Comparison of ENCODE assay signal across 6 cellular contexts in the genomic region with DNA sequence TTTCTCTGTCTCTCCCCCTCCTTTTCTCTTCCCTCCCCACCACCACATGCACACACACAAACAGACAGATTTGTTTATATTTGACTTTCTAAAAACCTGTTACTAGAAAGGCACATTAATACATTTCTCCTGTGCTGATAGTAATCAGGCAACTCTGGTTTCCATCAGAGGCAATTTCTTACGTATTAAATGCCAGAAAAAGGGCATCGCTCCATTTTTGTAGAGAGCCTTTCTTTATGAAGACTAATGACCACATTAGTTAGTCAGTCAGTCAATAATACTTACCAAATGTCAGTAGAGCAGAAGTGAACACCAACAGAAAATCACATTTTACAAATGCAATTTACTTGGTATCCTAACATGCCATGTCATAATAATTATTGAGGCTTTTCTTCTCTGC. TPM values are rescaled to one million over a fixed set of nuclear protein-coding genes. Genes with fewer than 3 reads are reported as not detected.
DNase-seq lines count a peak whose midpoint lies in the region; ATAC-seq and TF ChIP-seq lines count a peak whose summit lies in the region.
"Not testable (repeated sequence)": the region's sequence is repeated elsewhere in the genome, so short reads cannot be mapped to it uniquely, and the experiment has no call there.

No MANE protein-coding gene starts in this region.

- H3K27ac ChIP-seq in SK-N-SH (ENCODE audit: low read depth in 2 of 2, low read length in 1 of 2), result peak overlapping the region in 1 of 2 experiments; percentile 93; a peak in 2 of 4 replicates

- not testable (repeated sequence) for H3K27me3 ChIP-seq in BE2C; SK-N-SH (ENCODE audit: insufficient read depth)

- not testable (repeated sequence) for H3K4me2 ChIP-seq in SK-N-SH

- 23% methylated on average over 2 of the region's 2 CpGs for WGBS in SK-N-SH (ENCODE audit: low lambda C conversion rate)

- not testable (repeated sequence) for H3K9me2 ChIP-seq in SK-N-SH

- not testable (repeated sequence) for H3K4me3 Mint-ChIP-seq in T-helper 1 cell treated with Interleukin-12 subunit alpha and Interleukin-12 subunit beta and Interleukin-4 antibody, amounts not matched to agents 30 μg/mL and 1 μg/mL, for 36 hours; central memory CD8-positive, alpha-beta T cell

- H3K36me3 ChIP-seq in BE2C; SK-N-SH (replicated peaks in 1 of 2; ENCODE audit: control insufficient read depth in 1 of 2, insufficient read depth in 2 of 2, low read length in 1 of 2): not testable (repeated sequence)

- not testable (repeated sequence) for H4K20me1 ChIP-seq in SK-N-SH (ENCODE audit: insufficient read depth)

- TF ChIP-seq CTCF in BE2C (IDR thresholded peaks at IDR 0.05; ENCODE audit: low read depth, low read length); SK-N-SH (IDR thresholded peaks at IDR 0.05): not testable (repeated sequence)

- H3K4me3 ChIP-seq in BE2C (ENCODE audit: low read depth, low read length); SK-N-SH (ENCODE audit: low read depth in 2 of 2, low read length in 1 of 2): not testable (repeated sequence)

- not testable (repeated sequence) for H3K27me3 Mint-ChIP-seq in T-helper 1 cell treated with Interleukin-12 subunit alpha and Interleukin-12 subunit beta and Interleukin-4 antibody, amounts not matched to agents 30 μg/mL and 1 μg/mL, for 36 hours (ENCODE audit: low read depth); central memory CD8-positive, alpha-beta T cell

- not testable (repeated sequence) for H3F3A ChIP-seq in SK-N-SH (replicated peaks; ENCODE audit: insufficient read depth)

- POLR2A ChIA-PET in SK-N-SH (lab: Yijun Ruan, JAX), result interaction anchor here (1.8 kb wide), 1 partner anchor 14 kb away, joined by 12 read pairs; a partner anchor contains a TSS

- not testable (repeated sequence) for TF ChIP-seq RAD21 in SK-N-SH (IDR thresholded peaks at IDR 0.05; ENCODE audit: low read length)

- CTCF ChIA-PET in SK-N-SH (lab: Yijun Ruan, JAX), result interaction anchor here (0.8 to 2.1 kb wide), 2 partner anchors 14 to 101 kb away, joined by 4 to 9 read pairs; a partner anchor contains a TSS

- not testable (repeated sequence) for H3K4me1 Mint-ChIP-seq in T-helper 1 cell treated with Interleukin-12 subunit alpha and Interleukin-12 subunit beta and Interleukin-4 antibody, amounts not matched to agents 30 μg/mL and 1 μg/mL, for 36 hours (ENCODE audit: low read depth); central memory CD8-positive, alpha-beta T cell

- H3K27ac Mint-ChIP-seq in T-helper 1 cell treated with Interleukin-12 subunit alpha and Interleukin-12 subunit beta and Interleukin-4 antibody, amounts not matched to agents 30 μg/mL and 1 μg/mL, for 36 hours, result peak overlapping the region; percentile 36
- H3K27ac Mint-ChIP-seq in central memory CD8-positive, alpha-beta T cell (ENCODE audit: low read depth), result peak overlapping the region; percentile 55

- not testable (repeated sequence) for H3K36me3 Mint-ChIP-seq in T-helper 1 cell treated with Interleukin-12 subunit alpha and Interleukin-12 subunit beta and Interleukin-4 antibody, amounts not matched to agents 30 μg/mL and 1 μg/mL, for 36 hours (ENCODE audit: low read depth); central memory CD8-positive, alpha-beta T cell (ENCODE audit: insufficient read depth)

- H3K9me3 ChIP-seq in BE2C, SK-N-SH: not testable (repeated sequence)

- not testable (repeated sequence) for H2AFZ ChIP-seq in SK-N-SH (ENCODE audit: low read depth)

- DNase-seq in BE2C (peak; percentile 33), SK-N-DZ (ENCODE audit: low spot score) (peak; percentile 93)
- DNase-seq in SK-N-SH; central memory CD8-positive, alpha-beta T cell (ENCODE audit: low spot score in 2 of 2): not testable (repeated sequence)

- H3K9ac ChIP-seq in SK-N-SH, result not testable (repeated sequence)

- H3K9me3 Mint-ChIP-seq in T-helper 1 cell treated with Interleukin-12 subunit alpha and Interleukin-12 subunit beta and Interleukin-4 antibody, amounts not matched to agents 30 μg/mL and 1 μg/mL, for 36 hours; central memory CD8-positive, alpha-beta T cell: not testable (repeated sequence)

- ATAC-seq in SK-N-SH treated with all-trans-retinoic acid at 6 μM for 48 hours; central memory CD8-positive, alpha-beta T cell (replicated peaks; ENCODE audit: extremely low read depth, poor library complexity, severe bottlenecking): not testable (repeated sequence)

- peak in 1 of 2 experiments; percentile 84; a peak in 2 of 4 replicates for TF ChIP-seq EP300 in SK-N-SH (IDR thresholded peaks at IDR 0.05; ENCODE audit: borderline replicate concordance in 1 of 2, low read depth in 1 of 2, low read length in 1 of 2)

- not testable (repeated sequence) for H3K79me2 ChIP-seq in SK-N-SH (ENCODE audit: insufficient read depth)

- H3K4me1 ChIP-seq in BE2C, result peaks cover 11% of the 10 kb centered on the region
- H3K4me1 ChIP-seq in SK-N-SH (ENCODE audit: control insufficient read depth in 1 of 2, insufficient read depth in 2 of 2, low read depth in 1 of 2, low read length in 1 of 2), result not testable (repeated sequence)

TF ChIP-seq in SK-N-SH, 30 proteins besides CTCF, POLR2A, EP300 and RAD21:
- 0 out of 2 replicates have a peak, but pooled peaks have one; percentile 55 for TF ChIP-seq GATA2 (CRISPR knock-in tag; IDR thresholded peaks at IDR 0.05)
- peak; percentile 72; the same call in 1 of the 2 replicates for TF ChIP-seq RCOR1 (IDR thresholded peaks at IDR 0.05; ENCODE audit: low read length)
- peak; percentile 36; the same call in 1 of the 2 replicates for TF ChIP-seq TCF12 (IDR thresholded peaks at IDR 0.05)
- peak; percentile 57; the same call in 1 of the 2 replicates for TF ChIP-seq FOXJ3 (CRISPR knock-in tag; IDR thresholded peaks at IDR 0.05)
- TF ChIP-seq CHD2 (IDR thresholded peaks at IDR 0.05; ENCODE audit: low read length, partially characterized antibody), result peak; percentile 47

TF ChIP-seq in SK-N-SH treated with all-trans-retinoic acid at 6 μM for 48 hours, 23 proteins besides CTCF, POLR2A, EP300 and RAD21 (continues in another document):
- TF ChIP-seq, protein P1, sequence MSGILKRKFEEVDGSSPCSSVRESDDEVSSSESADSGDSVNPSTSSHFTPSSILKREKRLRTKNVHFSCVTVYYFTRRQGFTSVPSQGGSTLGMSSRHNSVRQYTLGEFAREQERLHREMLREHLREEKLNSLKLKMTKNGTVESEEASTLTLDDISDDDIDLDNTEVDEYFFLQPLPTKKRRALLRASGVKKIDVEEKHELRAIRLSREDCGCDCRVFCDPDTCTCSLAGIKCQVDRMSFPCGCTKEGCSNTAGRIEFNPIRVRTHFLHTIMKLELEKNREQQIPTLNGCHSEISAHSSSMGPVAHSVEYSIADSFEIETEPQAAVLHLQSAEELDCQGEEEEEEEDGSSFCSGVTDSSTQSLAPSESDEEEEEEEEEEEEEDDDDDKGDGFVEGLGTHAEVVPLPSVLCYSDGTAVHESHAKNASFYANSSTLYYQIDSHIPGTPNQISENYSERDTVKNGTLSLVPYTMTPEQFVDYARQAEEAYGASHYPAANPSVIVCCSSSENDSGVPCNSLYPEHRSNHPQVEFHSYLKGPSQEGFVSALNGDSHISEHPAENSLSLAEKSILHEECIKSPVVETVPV (CRISPR knock-in tag; IDR thresholded peaks at IDR 0.05), result peak; percentile 41; the same call in 1 of the 2 replicates
- TF ChIP-seq ZNF8 (CRISPR knock-in tag; IDR thresholded peaks at IDR 0.05) (0 out of 2 replicates have a peak, but pooled peaks have one; percentile 31), ZNF70 (CRISPR knock-in tag; IDR thresholded peaks at IDR 0.05) (0 out of 2 replicates have a peak, but pooled peaks have one; percentile 16)
- TF ChIP-seq, protein P2, sequence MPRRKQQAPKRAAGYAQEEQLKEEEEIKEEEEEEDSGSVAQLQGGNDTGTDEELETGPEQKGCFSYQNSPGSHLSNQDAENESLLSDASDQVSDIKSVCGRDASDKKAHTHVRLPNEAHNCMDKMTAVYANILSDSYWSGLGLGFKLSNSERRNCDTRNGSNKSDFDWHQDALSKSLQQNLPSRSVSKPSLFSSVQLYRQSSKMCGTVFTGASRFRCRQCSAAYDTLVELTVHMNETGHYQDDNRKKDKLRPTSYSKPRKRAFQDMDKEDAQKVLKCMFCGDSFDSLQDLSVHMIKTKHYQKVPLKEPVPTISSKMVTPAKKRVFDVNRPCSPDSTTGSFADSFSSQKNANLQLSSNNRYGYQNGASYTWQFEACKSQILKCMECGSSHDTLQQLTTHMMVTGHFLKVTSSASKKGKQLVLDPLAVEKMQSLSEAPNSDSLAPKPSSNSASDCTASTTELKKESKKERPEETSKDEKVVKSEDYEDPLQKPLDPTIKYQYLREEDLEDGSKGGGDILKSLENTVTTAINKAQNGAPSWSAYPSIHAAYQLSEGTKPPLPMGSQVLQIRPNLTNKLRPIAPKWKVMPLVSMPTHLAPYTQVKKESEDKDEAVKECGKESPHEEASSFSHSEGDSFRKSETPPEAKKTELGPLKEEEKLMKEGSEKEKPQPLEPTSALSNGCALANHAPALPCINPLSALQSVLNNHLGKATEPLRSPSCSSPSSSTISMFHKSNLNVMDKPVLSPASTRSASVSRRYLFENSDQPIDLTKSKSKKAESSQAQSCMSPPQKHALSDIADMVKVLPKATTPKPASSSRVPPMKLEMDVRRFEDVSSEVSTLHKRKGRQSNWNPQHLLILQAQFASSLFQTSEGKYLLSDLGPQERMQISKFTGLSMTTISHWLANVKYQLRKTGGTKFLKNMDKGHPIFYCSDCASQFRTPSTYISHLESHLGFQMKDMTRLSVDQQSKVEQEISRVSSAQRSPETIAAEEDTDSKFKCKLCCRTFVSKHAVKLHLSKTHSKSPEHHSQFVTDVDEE (CRISPR knock-in tag; IDR thresholded peaks at IDR 0.05), result peak; percentile 93

RNA-seq across cellular contexts. Expression of a gene that starts 14.2 kb away (rescaled TPM):
- 18.5 TPM for polyA plus RNA-seq in BE2C (2012; ENCODE audit: insufficient read depth, insufficient read length, low read depth)
- 6.6 and 19.4 TPM in 2 replicates for polyA plus RNA-seq in SK-N-DZ (2014; cell fraction: cytosol; rRNA removed)
- 7.3 and 16.1 TPM in 2 replicates for polyA plus RNA-seq in SK-N-DZ (2014; cell fraction: nucleus; rRNA removed)
- 11.0 and 16.3 TPM in 2 replicates for polyA plus RNA-seq in SK-N-SH (2012; rRNA removed)
- polyA plus RNA-seq in SK-N-SH (2012; cell fraction: cytosol; rRNA removed), result 19.7 and 26.7 TPM in 2 replicates
- polyA plus RNA-seq in SK-N-SH (2012; cell fraction: nucleus; rRNA removed), result 5.0 and 13.5 TPM in 2 replicates
